Comparison of ENCODE assay signal across 10 cellular contexts in the genomic region with DNA sequence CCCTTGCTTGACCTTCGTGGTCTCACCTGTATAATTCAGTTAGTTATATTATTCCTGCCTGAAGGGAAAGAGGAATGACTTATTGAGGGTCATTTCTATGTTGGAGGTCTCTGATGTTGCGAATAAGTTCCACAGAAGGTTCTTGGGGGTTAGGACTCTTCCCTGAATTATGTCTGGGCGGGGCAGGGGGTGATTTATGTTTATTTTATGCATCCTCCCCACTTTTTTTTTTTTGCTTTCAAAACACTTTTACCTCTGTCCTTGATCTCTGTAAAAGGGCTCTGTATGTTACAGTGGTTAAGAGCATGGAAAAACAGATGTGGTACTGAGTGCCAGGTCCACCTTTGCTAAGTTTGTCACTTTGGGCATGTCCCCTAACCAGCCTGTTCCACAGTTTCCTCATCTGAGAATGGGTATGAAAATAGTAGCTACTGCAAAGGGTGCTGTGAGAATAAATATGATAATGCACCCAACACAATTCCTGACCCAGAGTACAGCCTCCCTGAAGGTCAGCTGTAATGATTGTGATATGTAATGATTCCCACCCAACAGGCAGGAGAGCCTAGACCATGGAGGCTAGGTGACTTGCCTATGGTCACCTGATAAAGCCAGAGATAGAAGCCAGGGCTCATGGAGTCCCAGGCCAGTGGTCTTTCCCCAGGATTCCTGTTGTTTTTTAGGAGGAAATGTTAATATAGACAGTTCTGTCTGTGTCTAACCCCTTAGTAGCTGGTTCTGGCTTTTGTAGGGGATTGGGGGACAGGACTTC. TPM values are rescaled to one million over a fixed set of nuclear protein-coding genes. Genes with fewer than 3 reads are reported as not detected.
DNase-seq lines count a peak whose midpoint lies in the region; ATAC-seq and TF ChIP-seq lines count a peak whose summit lies in the region.
"Had no signal": no experiment of that assay in that cellular context is flagged by ENCODE, and none has a peak within 500 bp of the region (broad histone marks: within the 10 kb centered on the region; RNA-seq: fewer than 3 reads in every experiment).

No MANE protein-coding gene starts in this region.

- TF ChIP-seq POLR2A in Peyer's patch (IDR thresholded peaks at IDR 0.05) (no peak), stomach (IDR thresholded peaks at IDR 0.05) (no peak)

- H3K36me3 Mint-ChIP-seq in activated CD8-positive, alpha-beta memory T cell treated with anti-CD3 and anti-CD28 coated beads, Interleukin-2, amount 10 ng/mL, durations not matched to agents 7 days and 5 days, result peaks cover 73% of the 10 kb centered on the region

- H3K4me3 Mint-ChIP-seq in activated CD8-positive, alpha-beta memory T cell treated with anti-CD3 and anti-CD28 coated beads, Interleukin-2, amount 10 ng/mL, durations not matched to agents 7 days and 5 days, result peak overlapping the region; percentile 81

- intact Hi-C loops in stomach (cut with DNase I; ENCODE audit: low total_unique reads), result no loop called here

- DNase-seq in activated CD8-positive, alpha-beta memory T cell treated with anti-CD3 and anti-CD28 coated beads, Interleukin-2, amount 10 ng/mL, durations not matched to agents 7 days and 5 days, result peak; percentile 36
- DNase-seq in activated CD8-positive, alpha-beta memory T cell treated with anti-CD3 and anti-CD28 coated beads for 24 hours, result no peak
- DNase-seq in Peyer's patch (no peak), fibroblast of lung (ENCODE audit: low read depth in 2 of 2) (no peak), stomach (no peak), foreskin melanocyte (no peak), NCI-H2029 (lab: John Stamatoyannopoulos, UW) (no peak), AML-193 (lab: John Stamatoyannopoulos, UW) (no peak)
- DNase-seq: NCI-H524 treated with DMSO at 0.1 percent for 48 hours, T1000 had no signal

- H3K4me2 ChIP-seq in fibroblast of lung (ENCODE audit: extremely low read depth, insufficient read depth, low read length), result no peak overlapping the region

- no peak for ATAC-seq in activated CD8-positive, alpha-beta memory T cell treated with anti-CD3 and anti-CD28 coated beads, Interleukin-2, amount 10 ng/mL, durations not matched to agents 7 days and 5 days

- H3K27me3 ChIP-seq in Peyer's patch, result no peaks in the 10 kb centered on the region
- H3K27me3 ChIP-seq in fibroblast of lung (ENCODE audit: control insufficient read depth, insufficient read depth, low read length), result no peaks in the 10 kb centered on the region
- H3K27me3 ChIP-seq in stomach, result no peaks in the 10 kb centered on the region

- H3K79me2 ChIP-seq in fibroblast of lung (ENCODE audit: control insufficient read depth, insufficient read depth, low read length), result peaks cover 21% of the 10 kb centered on the region

- H3K9me3 ChIP-seq in Peyer's patch (no peaks in the 10 kb centered on the region), fibroblast of lung (ENCODE audit: control insufficient read depth, insufficient read depth, low read depth, low read length) (no peaks in the 10 kb centered on the region), stomach (no peaks in the 10 kb centered on the region)

- TF ChIP-seq CTCF in Peyer's patch (IDR thresholded peaks at IDR 0.05) (no peak), fibroblast of lung (conservative IDR thresholded peaks at IDR 0.05 in 1 of 2, IDR thresholded peaks at IDR 0.05 in 1 of 2; ENCODE audit: low read depth in 1 of 2, low read length in 2 of 2) (no peak), stomach (IDR thresholded peaks at IDR 0.05) (no peak)

- TF ChIP-seq EP300 in stomach (IDR thresholded peaks at IDR 0.05), result no peak

- H3K9ac ChIP-seq in fibroblast of lung (ENCODE audit: insufficient read depth, low read length), result no peak overlapping the region

- peak overlapping the region; percentile 98 for H3K27ac Mint-ChIP-seq in activated CD8-positive, alpha-beta memory T cell treated with anti-CD3 and anti-CD28 coated beads, Interleukin-2, amount 10 ng/mL, durations not matched to agents 7 days and 5 days

- H3K4me1 ChIP-seq in Peyer's patch, result peaks cover 47 to 100% (median 89%) of the 10 kb centered on the region in 4 donors
- peaks cover 76% of the 10 kb centered on the region for H3K4me1 ChIP-seq in fibroblast of lung (ENCODE audit: control insufficient read depth, extremely low read depth, insufficient read depth, low read length)
- H3K4me1 ChIP-seq in stomach, result peaks cover 97 to 100% (median 98%) of the 10 kb centered on the region in 4 donors

- no peaks in the 10 kb centered on the region for H3K9me3 Mint-ChIP-seq in activated CD8-positive, alpha-beta memory T cell treated with anti-CD3 and anti-CD28 coated beads, Interleukin-2, amount 10 ng/mL, durations not matched to agents 7 days and 5 days (ENCODE audit: low read depth)

- H3K27me3 Mint-ChIP-seq in activated CD8-positive, alpha-beta memory T cell treated with anti-CD3 and anti-CD28 coated beads, Interleukin-2, amount 10 ng/mL, durations not matched to agents 7 days and 5 days, result no peaks in the 10 kb centered on the region

- H2AFZ ChIP-seq in fibroblast of lung (ENCODE audit: low read length), result no peak overlapping the region

- peaks cover 99% of the 10 kb centered on the region for H3K4me1 Mint-ChIP-seq in activated CD8-positive, alpha-beta memory T cell treated with anti-CD3 and anti-CD28 coated beads, Interleukin-2, amount 10 ng/mL, durations not matched to agents 7 days and 5 days

- H3K36me3 ChIP-seq in Peyer's patch, result peaks cover 0 to 6% (median 0%) of the 10 kb centered on the region in 3 donors
- no peaks in the 10 kb centered on the region for H3K36me3 ChIP-seq in fibroblast of lung (ENCODE audit: control insufficient read depth, insufficient read depth, low read length)
- peaks cover 0 to 23% (median 18%) of the 10 kb centered on the region in 4 donors for H3K36me3 ChIP-seq in stomach

- H3K4me3 ChIP-seq in Peyer's patch (peak overlapping the region in 2 of 4 donors; percentile 1 to 13), fibroblast of lung (replicated peaks in 1 of 4; ENCODE audit: control extremely low read depth in 1 of 4, insufficient read depth in 1 of 4, low read depth in 3 of 4, low read length in 4 of 4) (no peak overlapping the region), stomach (peak overlapping the region in 2 of 4 donors; percentile 15 to 34)

- 84 to 97% (median 91%) methylated on average over 3 of the region's 3 CpGs for WGBS in stomach, 5 donors

- CTCF ChIA-PET in activated CD8-positive, alpha-beta memory T cell treated with anti-CD3 and anti-CD28 coated beads, Interleukin-2, amount 10 ng/mL, durations not matched to agents 7 days and 5 days (lab: Charles Lee), result interaction anchor here (1.1 to 12.5 kb wide), 12 partner anchors 9 to 77 kb away, joined by 3 to 131 read pairs (median 18); partner anchors contain the start of gene IRF1

- H3K27ac ChIP-seq in Peyer's patch (peak overlapping the region; percentile 85 to 98 (median 91)), fibroblast of lung (ENCODE audit: insufficient read depth, low read length) (peak overlapping the region; percentile 99), stomach (peak overlapping the region; percentile 39 to 100 (median 92))

- H4K20me1 ChIP-seq in fibroblast of lung (ENCODE audit: control insufficient read depth, extremely low read depth, insufficient read depth, low read length), result no peaks in the 10 kb centered on the region

RNA-seq across cellular contexts. Expression of gene SLC22A5, which starts 54.8 kb away (rescaled TPM):
- 1 to 10 TPM; 3.9 to 4.5 TPM for total RNA-seq in activated CD8-positive, alpha-beta memory T cell treated with anti-CD3 and anti-CD28 coated beads, Interleukin-2, amount 10 ng/mL, durations not matched to agents 7 days and 5 days
- total RNA-seq in Peyer's patch, result 100 to 1,000 TPM in 2 of 4 donors, 10 to 100 TPM in 2; 25.6 to 152 (median 110) TPM
- 7.7 and 8.8 TPM in 2 replicates for total RNA-seq in fibroblast of lung
- polyA plus RNA-seq in fibroblast of lung, result 3.4 and 8.2 TPM in 2 replicates
- polyA plus RNA-seq in fibroblast of lung (2012), result 2.1 and 3.3 TPM in 2 replicates
- polyA minus RNA-seq in fibroblast of lung (ENCODE audit: low replicate concordance), result 35.8 and 42.9 TPM in 2 replicates
- total RNA-seq in stomach, result 10 to 100 TPM; 11.4 to 46.1 (median 37.5) TPM
- polyA plus RNA-seq in stomach, result 1 to 10 TPM; 2.1 to 5.7 (median 3.0) TPM
